10 cellular contexts compared by ENCODE assay signal in genomic region chr3:152283492-152284381, GRCh38. TPM values are rescaled to one million over a fixed set of nuclear protein-coding genes. Genes with fewer than 3 reads are reported as not detected.
A peak's percentile ranks its signal among the peaks of the same experiment; 100 is the strongest.
DNase-seq lines count a peak whose midpoint lies in the region; ATAC-seq and TF ChIP-seq lines count a peak whose summit lies in the region.
"Had no signal": no experiment of that assay in that cellular context is flagged by ENCODE, and none has a peak within 500 bp of the region (broad histone marks: within the 10 kb centered on the region; RNA-seq: fewer than 3 reads in every experiment).

No MANE protein-coding gene starts in this region.

- peaks cover 64% of the 10 kb centered on the region for H3K4me1 Mint-ChIP-seq in activated CD4-positive, alpha-beta T cell treated with anti-CD3 and anti-CD28 coated beads, Interleukin-2, amount 10 ng/mL, durations not matched to agents 24 days and 14 days
- peaks cover 38 to 78% of the 10 kb centered on the region in 2 donors for H3K4me1 Mint-ChIP-seq in stimulated activated naive B cell treated with anti-CD40 and anti-IgM and Interleukin-4, amounts not matched to agents 10 μg/mL and 1 μg/mL and 100 μg/mL, for 72 hours

- no peaks in the 10 kb centered on the region for H3K27me3 ChIP-seq in HAP-1 (ENCODE audit: low read depth)

- no peaks in the 10 kb centered on the region for H3K9me3 Mint-ChIP-seq in activated CD4-positive, alpha-beta T cell treated with anti-CD3 and anti-CD28 coated beads, Interleukin-2, amount 10 ng/mL, durations not matched to agents 24 days and 14 days
- no peaks in the 10 kb centered on the region for H3K9me3 Mint-ChIP-seq in stimulated activated naive B cell treated with anti-CD40 and anti-IgM and Interleukin-4, amounts not matched to agents 10 μg/mL and 1 μg/mL and 100 μg/mL, for 72 hours

- no peaks in the 10 kb centered on the region for H3K36me3 ChIP-seq in HAP-1 (replicated peaks)

- H3K9me3 ChIP-seq in HAP-1 = no peaks in the 10 kb centered on the region

- intact Hi-C loops in activated CD4-positive, alpha-beta T cell treated with anti-CD3 and anti-CD28 coated beads, Interleukin-2, amount 10 ng/mL, durations not matched to agents 24 days and 14 days (cut with micrococcal nuclease) = no loop called here

- DNase-seq in activated CD4-positive, alpha-beta T cell treated with anti-CD3 and anti-CD28 coated beads, Interleukin-2, amount 10 ng/mL, durations not matched to agents 24 days and 14 days = no peak
- no peak for DNase-seq in activated CD4-positive, alpha-beta T cell treated with anti-CD3 and anti-CD28 coated beads, Interleukin-2, amount 50 U/mL, for 4 hours
- DNase-seq in NAMALWA (ENCODE audit: low spot score) = peak; percentile 49
- peak; percentile 54 for DNase-seq in epithelial cell of esophagus (ENCODE audit: low read depth)
- no peak for DNase-seq in stimulated activated naive B cell treated with anti-CD40 and anti-IgM and Interleukin-4, amounts not matched to agents 10 μg/mL and 1 μg/mL and 100 μg/mL, for 72 hours
- no peak for DNase-seq in NCI-H1092 treated with DMSO at 0.1 percent for 48 hours (lab: John Stamatoyannopoulos, UW)
- no peak for DNase-seq in SIG-M5 (lab: John Stamatoyannopoulos, UW)
- DNase-seq in HAP-1 (ENCODE audit: low spot score in 2 of 2) = no peak
- DNase-seq: NCI-H510A treated with DMSO at 0.1 percent for 48 hours, occipital lobe had no signal

- peak overlapping the region; percentile 49 for H3K4me3 Mint-ChIP-seq in activated CD4-positive, alpha-beta T cell treated with anti-CD3 and anti-CD28 coated beads, Interleukin-2, amount 10 ng/mL, durations not matched to agents 24 days and 14 days
- H3K4me3 Mint-ChIP-seq in stimulated activated naive B cell treated with anti-CD40 and anti-IgM and Interleukin-4, amounts not matched to agents 10 μg/mL and 1 μg/mL and 100 μg/mL, for 72 hours = peak overlapping the region; percentile 12 to 64

- peaks cover 22% of the 10 kb centered on the region for H3K36me3 Mint-ChIP-seq in activated CD4-positive, alpha-beta T cell treated with anti-CD3 and anti-CD28 coated beads, Interleukin-2, amount 10 ng/mL, durations not matched to agents 24 days and 14 days (ENCODE audit: low read depth)
- peaks cover 25 to 27% of the 10 kb centered on the region in 2 donors for H3K36me3 Mint-ChIP-seq in stimulated activated naive B cell treated with anti-CD40 and anti-IgM and Interleukin-4, amounts not matched to agents 10 μg/mL and 1 μg/mL and 100 μg/mL, for 72 hours

- peak overlapping the region; percentile 80 for H3K27ac Mint-ChIP-seq in activated CD4-positive, alpha-beta T cell treated with anti-CD3 and anti-CD28 coated beads, Interleukin-2, amount 10 ng/mL, durations not matched to agents 24 days and 14 days
- H3K27ac Mint-ChIP-seq in stimulated activated naive B cell treated with anti-CD40 and anti-IgM and Interleukin-4, amounts not matched to agents 10 μg/mL and 1 μg/mL and 100 μg/mL, for 72 hours = peak overlapping the region; percentile 20

- no peak overlapping the region for H3K4me3 ChIP-seq in epithelial cell of esophagus (ENCODE audit: low read length)
- no peak overlapping the region for H3K4me3 ChIP-seq in HAP-1

- no peaks in the 10 kb centered on the region for H3K27me3 Mint-ChIP-seq in activated CD4-positive, alpha-beta T cell treated with anti-CD3 and anti-CD28 coated beads, Interleukin-2, amount 10 ng/mL, durations not matched to agents 24 days and 14 days
- no peaks in the 10 kb centered on the region for H3K27me3 Mint-ChIP-seq in stimulated activated naive B cell treated with anti-CD40 and anti-IgM and Interleukin-4, amounts not matched to agents 10 μg/mL and 1 μg/mL and 100 μg/mL, for 72 hours

- peak; percentile 50 to 67 for ATAC-seq in stimulated activated naive B cell treated with anti-CD40 and anti-IgM and Interleukin-4, amounts not matched to agents 10 μg/mL and 1 μg/mL and 100 μg/mL, for 72 hours (replicated peaks)

- in situ Hi-C loops in HAP-1 (cut with MboI; ENCODE audit: low sequenced_read_pairs) = no loop called here

- peaks cover 14% of the 10 kb centered on the region for H3K4me1 ChIP-seq in HAP-1

- no peak for TF ChIP-seq CTCF in epithelial cell of esophagus (IDR thresholded peaks at IDR 0.05; ENCODE audit: insufficient read depth, low read depth, low read length, missing control alignments)

RNA-seq across cellular contexts. Expression of gene MBNL1, which starts 15.0 kb away (rescaled TPM):
- 296 and 298 TPM in 2 replicates for total RNA-seq in activated CD4-positive, alpha-beta T cell treated with anti-CD3 and anti-CD28 coated beads, Interleukin-2, amount 10 ng/mL, durations not matched to agents 24 days and 14 days

Comparison
In these comparisons a context has a peak if more than half of its experiments do, and no peak if none do; other contexts are left out.
1. DNase-seq: peak in NAMALWA (single experiment) and epithelial cell of esophagus (single experiment); none in activated CD4-positive, alpha-beta T cell treated with anti-CD3 and anti-CD28 coated beads, Interleukin-2, amount 10 ng/mL, durations not matched to agents 24 days and 14 days (single experiment), activated CD4-positive, alpha-beta T cell treated with anti-CD3 and anti-CD28 coated beads, Interleukin-2, amount 50 U/mL, for 4 hours (0 of 2), stimulated activated naive B cell treated with anti-CD40 and anti-IgM and Interleukin-4, amounts not matched to agents 10 μg/mL and 1 μg/mL and 100 μg/mL, for 72 hours (single experiment), NCI-H1092 treated with DMSO at 0.1 percent for 48 hours (single experiment), SIG-M5 (single experiment) and HAP-1 (0 of 2).